Comparison of ENCODE assay signal across 8 cellular contexts in the genomic region with DNA sequence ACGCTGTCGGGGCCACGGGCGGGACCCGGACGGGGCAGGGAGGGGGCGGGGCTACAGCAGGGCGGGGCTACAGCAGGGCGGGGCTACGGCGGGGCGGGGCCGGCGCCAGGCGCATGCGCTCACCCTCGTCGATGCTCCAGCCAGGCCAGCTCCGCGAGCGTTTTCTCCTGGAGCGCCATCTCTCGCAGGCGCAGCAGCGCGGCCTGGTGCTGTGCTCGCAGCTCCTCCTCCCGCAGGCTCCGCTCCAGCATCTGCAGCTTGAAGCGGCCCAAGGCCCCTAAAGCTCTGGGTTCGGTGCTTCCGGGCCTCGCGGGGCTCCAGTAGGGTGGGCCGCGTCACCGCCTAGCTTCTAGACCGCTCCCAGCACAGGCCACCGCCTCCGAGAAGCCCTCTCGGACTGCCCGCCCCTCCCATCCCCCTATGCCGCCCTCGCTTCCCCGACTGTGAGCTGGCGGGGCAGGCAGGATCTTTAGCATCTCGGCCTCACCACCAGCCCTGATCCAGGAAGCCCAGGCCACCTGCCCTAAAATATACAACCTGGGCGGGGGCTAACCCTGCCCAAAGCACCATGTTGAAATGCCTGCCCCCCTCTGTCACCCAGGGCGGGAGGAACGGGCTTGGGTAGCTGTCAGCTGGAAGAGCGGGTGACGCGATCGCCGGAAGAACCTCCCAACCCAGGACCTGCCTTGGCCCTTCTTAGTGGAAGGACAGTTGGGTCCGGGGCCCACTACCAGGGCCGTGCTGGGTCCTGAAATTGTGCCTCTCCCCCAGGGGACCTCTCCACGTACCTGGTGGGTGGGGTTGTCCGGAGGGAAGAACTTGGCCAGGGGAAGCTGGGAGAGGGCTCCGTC. TPM values are rescaled to one million over a fixed set of nuclear protein-coding genes. Genes with fewer than 3 reads are reported as not detected.
DNase-seq lines count a peak whose midpoint lies in the region; ATAC-seq and TF ChIP-seq lines count a peak whose summit lies in the region.

No MANE protein-coding gene starts in this region.

- H3K36me3 Mint-ChIP-seq in activated CD4-positive, alpha-beta T cell treated with anti-CD3 and anti-CD28 coated beads, Interleukin-2, amount 10 ng/mL, durations not matched to agents 7 days and 5 days (ENCODE audit: low read depth): no peaks in the 10 kb centered on the region

- no peaks in the 10 kb centered on the region for H3K9me3 Mint-ChIP-seq in activated CD4-positive, alpha-beta T cell treated with anti-CD3 and anti-CD28 coated beads, Interleukin-2, amount 10 ng/mL, durations not matched to agents 7 days and 5 days

- no peak overlapping the region for H3K27ac ChIP-seq in liver (ENCODE audit: low read depth in 1 of 2, low read length in 2 of 2)

- CTCF ChIA-PET in activated CD4-positive, alpha-beta T cell treated with anti-CD3 and anti-CD28 coated beads, Interleukin-2, amount 10 ng/mL, durations not matched to agents 7 days and 5 days (lab: Charles Lee): interaction anchor here (0.6 to 2.0 kb wide), 9 partner anchors 8 to 122 kb away, joined by 3 to 5 read pairs (median 4); partner anchors contain the start of gene DNLZ

- peak overlapping the region; percentile 69 for H3K4me3 Mint-ChIP-seq in activated CD4-positive, alpha-beta T cell treated with anti-CD3 and anti-CD28 coated beads, Interleukin-2, amount 10 ng/mL, durations not matched to agents 7 days and 5 days

- 16% methylated on average over 60 of the region's 60 CpGs for WGBS in liver

- TF ChIP-seq CTCF in liver (IDR thresholded peaks at IDR 0.05; ENCODE audit: low read depth, low read length, missing input control): peak; percentile 13

- peaks cover 12% of the 10 kb centered on the region for H3K4me1 Mint-ChIP-seq in activated CD4-positive, alpha-beta T cell treated with anti-CD3 and anti-CD28 coated beads, Interleukin-2, amount 10 ng/mL, durations not matched to agents 7 days and 5 days

- H3K9ac ChIP-seq in liver (ENCODE audit: low read depth in 1 of 2, low read length in 2 of 2): no peak overlapping the region

- TF ChIP-seq RAD21 in liver (IDR thresholded peaks at IDR 0.05): peak in 1 of 2 donors; percentile 60

- no peaks in the 10 kb centered on the region for H3K27me3 ChIP-seq in liver (ENCODE audit: control insufficient read depth in 4 of 4, insufficient read depth in 4 of 4, low read length in 3 of 4)

- POLR2A ChIA-PET in activated CD4-positive, alpha-beta T cell treated with anti-CD3 and anti-CD28 coated beads, Interleukin-2, amount 10 ng/mL, durations not matched to agents 7 days and 5 days (lab: Charles Lee): no interaction called here

- H3K4me3 ChIP-seq in liver (ENCODE audit: low read depth in 1 of 3, low read length in 3 of 3): peak overlapping the region in 2 of 3 donors; percentile 18 to 50

- DNase-seq in GM04503 (ENCODE audit: low read depth) (peak; percentile 24), NCI-H2029 (lab: John Stamatoyannopoulos, UW) (peak; percentile 67), dedifferentiated amniotic fluid mesenchymal stem cell (ENCODE audit: extremely low spot score) (peak; percentile 61)
- peak; percentile 83 for DNase-seq in activated CD4-positive, alpha-beta T cell treated with anti-CD3 and anti-CD28 coated beads, Interleukin-2, amount 10 ng/mL, durations not matched to agents 7 days and 5 days
- DNase-seq in stimulated activated CD4-positive, alpha-beta T cell treated with anti-CD3 and anti-CD28 coated beads, Interleukin-2, amount 100 ng/mL, for 48 hours: peak; percentile 78 to 87

- no peaks in the 10 kb centered on the region for H3K36me3 ChIP-seq in liver (ENCODE audit: control insufficient read depth in 4 of 4, insufficient read depth in 3 of 4, low read depth in 1 of 4, low read length in 3 of 4)

- peak; percentile 67 for ATAC-seq in HG02571 (IDR thresholded peaks at IDR 0.05; ENCODE audit: unreplicated experiment)
- no peak for ATAC-seq in GM18517 (IDR thresholded peaks at IDR 0.05; ENCODE audit: unreplicated experiment)

- H3K9me3 ChIP-seq in liver (ENCODE audit: control insufficient read depth in 4 of 4, low read length in 3 of 4): no peaks in the 10 kb centered on the region

- peak overlapping the region; percentile 84 for H3K27ac Mint-ChIP-seq in activated CD4-positive, alpha-beta T cell treated with anti-CD3 and anti-CD28 coated beads, Interleukin-2, amount 10 ng/mL, durations not matched to agents 7 days and 5 days

- peaks cover 0 to 5% (median 2%) of the 10 kb centered on the region in 4 donors for H3K4me1 ChIP-seq in liver (ENCODE audit: control insufficient read depth in 4 of 4, insufficient read depth in 4 of 4, low read length in 3 of 4)

- peaks cover 11% of the 10 kb centered on the region for H3K27me3 Mint-ChIP-seq in activated CD4-positive, alpha-beta T cell treated with anti-CD3 and anti-CD28 coated beads, Interleukin-2, amount 10 ng/mL, durations not matched to agents 7 days and 5 days

TF ChIP-seq in liver, 16 proteins besides CTCF, POLR2A, EP300 and RAD21:
- TF ChIP-seq HNF4A (conservative IDR thresholded peaks at IDR 0.05) (no peak), RXRA (IDR thresholded peaks at IDR 0.05) (no peak), TAF1 (conservative IDR thresholded peaks at IDR 0.05) (no peak), HNF4G (IDR thresholded peaks at IDR 0.05) (no peak), NR2F2 (IDR thresholded peaks at IDR 0.05) (no peak), YY1 (IDR thresholded peaks at IDR 0.05) (no peak), SP1 (IDR thresholded peaks at IDR 0.05) (no peak), ATF3 (IDR thresholded peaks at IDR 0.05) (no peak)
- TF ChIP-seq, protein P1, sequence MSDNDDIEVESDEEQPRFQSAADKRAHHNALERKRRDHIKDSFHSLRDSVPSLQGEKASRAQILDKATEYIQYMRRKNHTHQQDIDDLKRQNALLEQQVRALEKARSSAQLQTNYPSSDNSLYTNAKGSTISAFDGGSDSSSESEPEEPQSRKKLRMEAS (IDR thresholded peaks at IDR 0.05): no peak
TF ChIP-seq in liver: peak in this region for 0.

RNA-seq across cellular contexts. Expression of gene QSOX2, which starts 21.9 kb away (rescaled TPM):
- 10 to 100 TPM; 13.7 to 14.0 TPM for total RNA-seq in activated CD4-positive, alpha-beta T cell treated with anti-CD3 and anti-CD28 coated beads, Interleukin-2, amount 10 ng/mL, durations not matched to agents 7 days and 5 days
- 10 to 100 TPM in 1 of 2 donors, 1 to 10 TPM in 1; 4.8 to 12.7 TPM for total RNA-seq in liver
- 1 to 10 TPM in 1 of 2 donors, under 1 TPM in 1; 0.79 to 3.8 TPM for polyA plus RNA-seq in liver

RNA-seq across cellular contexts. Expression of gene CCDC187, which starts 36.4 kb away (rescaled TPM):
- not detected for total RNA-seq in activated CD4-positive, alpha-beta T cell treated with anti-CD3 and anti-CD28 coated beads, Interleukin-2, amount 10 ng/mL, durations not matched to agents 7 days and 5 days
- under 1 TPM in 1 of 2 donors, not detected in 1; 0.05 TPM for total RNA-seq in liver
- not detected for polyA plus RNA-seq in liver

RNA-seq across cellular contexts. Expression of gene GPSM1, which starts 59.9 kb away (rescaled TPM):
- total RNA-seq in activated CD4-positive, alpha-beta T cell treated with anti-CD3 and anti-CD28 coated beads, Interleukin-2, amount 10 ng/mL, durations not matched to agents 7 days and 5 days: 1 to 10 TPM; 2.7 to 2.9 TPM
- total RNA-seq in liver: 1 to 10 TPM; 2.1 to 2.9 TPM
- polyA plus RNA-seq in liver: 1 to 10 TPM in 1 of 2 donors, under 1 TPM in 1; 0.11 to 1.1 TPM

Comparison
In these comparisons a context has a peak if more than half of its experiments do, and no peak if none do; other contexts are left out.
1. DNase-seq: peak in every context shown above with its lines; median percentile 83 in activated CD4-positive, alpha-beta T cell treated with anti-CD3 and anti-CD28 coated beads, Interleukin-2, amount 10 ng/mL, durations not matched to agents 7 days and 5 days; 82 in stimulated activated CD4-positive, alpha-beta T cell treated with anti-CD3 and anti-CD28 coated beads, Interleukin-2, amount 100 ng/mL, for 48 hours; 67 in NCI-H2029; 61 in dedifferentiated amniotic fluid mesenchymal stem cell; 24 in GM04503.